In genomic region chr19:13834308-13834790, GRCh38 we compare ENCODE assay signal across 8 cellular contexts. TPM values are rescaled to one million over a fixed set of nuclear protein-coding genes. Genes with fewer than 3 reads are reported as not detected.
DNase-seq lines count a peak whose midpoint lies in the region; ATAC-seq and TF ChIP-seq lines count a peak whose summit lies in the region.

No MANE protein-coding gene starts in this region.

- intact Hi-C loops in Right ventricle myocardium inferior (cut with DNase I) = no loop called here
- intact Hi-C loops in left ventricle myocardium superior (cut with micrococcal nuclease) = no loop called here
- intact Hi-C loops in upper lobe of right lung (cut with DNase I) = loop anchor here (5.0 kb wide), 1 partner anchor 37 kb away; the partner anchor contains the start of gene ZSWIM4

- no peak for TF ChIP-seq CTCF in liver (IDR thresholded peaks at IDR 0.05; ENCODE audit: low read depth, low read length, missing input control)
- no peak for TF ChIP-seq CTCF in upper lobe of right lung (IDR thresholded peaks at IDR 0.05)

- ATAC-seq in Right ventricle myocardium inferior (no peak), left ventricle myocardium superior (no peak), upper lobe of right lung (no peak), GM21526 (IDR thresholded peaks at IDR 0.05; ENCODE audit: low FRiP score, unreplicated experiment) (no peak)

- peaks cover 41% of the 10 kb centered on the region for H3K36me3 ChIP-seq in adipocyte (ENCODE audit: control insufficient read depth, insufficient read depth, low read length, severe bottlenecking)
- peaks cover 0 to 5% (median 2%) of the 10 kb centered on the region in 4 donors for H3K36me3 ChIP-seq in liver (ENCODE audit: control insufficient read depth in 4 of 4, insufficient read depth in 3 of 4, low read depth in 1 of 4, low read length in 3 of 4)
- peaks cover 48% of the 10 kb centered on the region for H3K36me3 ChIP-seq in upper lobe of right lung

- DNase-seq in Right ventricle myocardium inferior (ENCODE audit: missing footprints) (peak; percentile 60), left ventricle myocardium superior (no peak), adipocyte (ENCODE audit: low read depth) (peak; percentile 61), upper lobe of right lung (no peak), HPDE6-E6E7 (ENCODE audit: extremely low spot score) (no peak), DMS153 treated with DMSO at 0.1 percent for 48 hours (lab: John Stamatoyannopoulos, UW; ENCODE audit: unreplicated experiment) (no peak)

- H3K27me3 ChIP-seq in adipocyte (replicated peaks; ENCODE audit: control insufficient read depth, insufficient read depth, low read length) (no peaks in the 10 kb centered on the region), liver (ENCODE audit: control insufficient read depth in 4 of 4, insufficient read depth in 4 of 4, low read length in 3 of 4) (no peaks in the 10 kb centered on the region), upper lobe of right lung (no peaks in the 10 kb centered on the region)

- no peaks in the 10 kb centered on the region for H3K9me3 ChIP-seq in adipocyte (ENCODE audit: control insufficient read depth, low read length)
- H3K9me3 ChIP-seq in liver (ENCODE audit: control insufficient read depth in 4 of 4, low read length in 3 of 4) = no peaks in the 10 kb centered on the region
- H3K9me3 ChIP-seq in upper lobe of right lung = no peaks in the 10 kb centered on the region

- WGBS in liver = 61% methylated on average over 9 of the region's 9 CpGs

- H3K4me1 ChIP-seq in adipocyte (ENCODE audit: control insufficient read depth, insufficient read depth, low read length) = peaks cover 47% of the 10 kb centered on the region
- H3K4me1 ChIP-seq in liver (ENCODE audit: control insufficient read depth in 4 of 4, insufficient read depth in 4 of 4, low read length in 3 of 4) = peaks cover 4 to 23% (median 8%) of the 10 kb centered on the region in 4 donors
- H3K4me1 ChIP-seq in upper lobe of right lung = peaks cover 56% of the 10 kb centered on the region

- H3K9ac ChIP-seq in adipocyte (ENCODE audit: low read length) (peak overlapping the region; percentile 74), liver (ENCODE audit: low read depth in 1 of 2, low read length in 2 of 2) (peak overlapping the region in 1 of 2 donors; percentile 42)

- H3K27ac ChIP-seq in liver (ENCODE audit: low read depth in 1 of 2, low read length in 2 of 2) = peak overlapping the region; percentile 36 to 71
- H3K27ac ChIP-seq in upper lobe of right lung = peak overlapping the region; percentile 80

- no peak for TF ChIP-seq RAD21 in liver (IDR thresholded peaks at IDR 0.05)

- H3K4me3 ChIP-seq in adipocyte (ENCODE audit: low read length) (no peak overlapping the region), liver (ENCODE audit: low read depth in 1 of 3, low read length in 3 of 3) (no peak overlapping the region), upper lobe of right lung (peak overlapping the region; percentile 14)

TF ChIP-seq in liver, 16 proteins besides CTCF, POLR2A, EP300 and RAD21:
- no peak for TF ChIP-seq TAF1 (conservative IDR thresholded peaks at IDR 0.05)
- TF ChIP-seq YY1 (IDR thresholded peaks at IDR 0.05) = no peak
- TF ChIP-seq FOXA1 (IDR thresholded peaks at IDR 0.05) = no peak
- TF ChIP-seq, protein P1, sequence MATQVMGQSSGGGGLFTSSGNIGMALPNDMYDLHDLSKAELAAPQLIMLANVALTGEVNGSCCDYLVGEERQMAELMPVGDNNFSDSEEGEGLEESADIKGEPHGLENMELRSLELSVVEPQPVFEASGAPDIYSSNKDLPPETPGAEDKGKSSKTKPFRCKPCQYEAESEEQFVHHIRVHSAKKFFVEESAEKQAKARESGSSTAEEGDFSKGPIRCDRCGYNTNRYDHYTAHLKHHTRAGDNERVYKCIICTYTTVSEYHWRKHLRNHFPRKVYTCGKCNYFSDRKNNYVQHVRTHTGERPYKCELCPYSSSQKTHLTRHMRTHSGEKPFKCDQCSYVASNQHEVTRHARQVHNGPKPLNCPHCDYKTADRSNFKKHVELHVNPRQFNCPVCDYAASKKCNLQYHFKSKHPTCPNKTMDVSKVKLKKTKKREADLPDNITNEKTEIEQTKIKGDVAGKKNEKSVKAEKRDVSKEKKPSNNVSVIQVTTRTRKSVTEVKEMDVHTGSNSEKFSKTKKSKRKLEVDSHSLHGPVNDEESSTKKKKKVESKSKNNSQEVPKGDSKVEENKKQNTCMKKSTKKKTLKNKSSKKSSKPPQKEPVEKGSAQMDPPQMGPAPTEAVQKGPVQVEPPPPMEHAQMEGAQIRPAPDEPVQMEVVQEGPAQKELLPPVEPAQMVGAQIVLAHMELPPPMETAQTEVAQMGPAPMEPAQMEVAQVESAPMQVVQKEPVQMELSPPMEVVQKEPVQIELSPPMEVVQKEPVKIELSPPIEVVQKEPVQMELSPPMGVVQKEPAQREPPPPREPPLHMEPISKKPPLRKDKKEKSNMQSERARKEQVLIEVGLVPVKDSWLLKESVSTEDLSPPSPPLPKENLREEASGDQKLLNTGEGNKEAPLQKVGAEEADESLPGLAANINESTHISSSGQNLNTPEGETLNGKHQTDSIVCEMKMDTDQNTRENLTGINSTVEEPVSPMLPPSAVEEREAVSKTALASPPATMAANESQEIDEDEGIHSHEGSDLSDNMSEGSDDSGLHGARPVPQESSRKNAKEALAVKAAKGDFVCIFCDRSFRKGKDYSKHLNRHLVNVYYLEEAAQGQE (IDR thresholded peaks at IDR 0.05) = no peak
- no peak for TF ChIP-seq ATF3 (IDR thresholded peaks at IDR 0.05)
- TF ChIP-seq MAX (IDR thresholded peaks at IDR 0.05) = no peak
- TF ChIP-seq GABPA (IDR thresholded peaks at IDR 0.05 in 1 of 2, conservative IDR thresholded peaks at IDR 0.05 in 1 of 2) = no peak
- TF ChIP-seq HNF4G (IDR thresholded peaks at IDR 0.05) = no peak
- no peak for TF ChIP-seq ZBTB33 (IDR thresholded peaks at IDR 0.05)
- TF ChIP-seq NR2F2 (IDR thresholded peaks at IDR 0.05) = no peak
- TF ChIP-seq SP1 (IDR thresholded peaks at IDR 0.05) = no peak
- no peak for TF ChIP-seq JUND (IDR thresholded peaks at IDR 0.05)
- TF ChIP-seq EGR1 (IDR thresholded peaks at IDR 0.05; ENCODE audit: low read depth in 2 of 2) = no peak
- no peak for TF ChIP-seq HNF4A (conservative IDR thresholded peaks at IDR 0.05)
- no peak for TF ChIP-seq RXRA (IDR thresholded peaks at IDR 0.05)
- TF ChIP-seq FOXA2 (IDR thresholded peaks at IDR 0.05) = no peak

RNA-seq across cellular contexts. Expression of gene ZSWIM4, which starts 39.1 kb away (rescaled TPM):
- total RNA-seq in Right ventricle myocardium inferior (2.1 TPM), left ventricle myocardium superior (2.3 TPM), liver (1 to 10 TPM; 1.6 to 2.2 TPM), upper lobe of right lung (10.6 TPM)
- under 1 TPM; 0.14 to 0.75 TPM for polyA plus RNA-seq in liver

RNA-seq across cellular contexts. Expression of gene NANOS3, which starts 42.6 kb away (rescaled TPM):
- total RNA-seq in Right ventricle myocardium inferior = 0.68 TPM
- total RNA-seq in left ventricle myocardium superior = 0.69 TPM
- total RNA-seq in liver = not detected
- not detected for polyA plus RNA-seq in liver
- total RNA-seq in upper lobe of right lung = not detected

Comparison
In these comparisons a context has a peak if more than half of its experiments do, and no peak if none do; other contexts are left out.
1. DNase-seq: peak in Right ventricle myocardium inferior (single experiment) and adipocyte (single experiment); none in left ventricle myocardium superior (single experiment), upper lobe of right lung (single experiment), HPDE6-E6E7 (single experiment) and DMS153 treated with DMSO at 0.1 percent for 48 hours (single experiment).